In the genomic region with DNA sequence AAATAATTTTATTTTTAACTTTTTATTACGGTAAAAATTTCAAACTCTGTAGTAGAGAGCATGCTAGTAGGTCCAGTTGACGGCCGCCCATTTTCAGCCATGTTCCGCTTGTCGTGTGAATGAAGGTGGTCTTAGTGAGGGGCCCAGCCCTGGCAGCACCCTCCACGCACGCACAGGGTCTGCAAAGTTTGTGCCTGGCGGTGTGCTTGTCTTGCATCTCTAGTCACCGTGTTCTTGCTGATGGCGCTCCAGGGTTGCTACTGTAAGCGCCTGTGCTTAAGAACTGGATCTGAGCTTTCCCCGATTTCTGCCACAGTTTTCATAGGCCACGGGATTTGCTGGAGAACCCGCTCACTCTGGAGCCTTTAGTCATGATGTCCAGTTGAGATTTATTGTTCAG, we compare ENCODE assay signal across 33 cellular contexts. TPM values are rescaled to one million over a fixed set of nuclear protein-coding genes. Genes with fewer than 3 reads are reported as not detected.
DNase-seq lines count a peak whose midpoint lies in the region; ATAC-seq, FAIRE-seq and TF ChIP-seq lines count a peak whose summit lies in the region.
"Had no signal": no experiment of that assay in that cellular context is flagged by ENCODE, and none has a peak within 500 bp of the region (broad histone marks: within the 10 kb centered on the region; RNA-seq: fewer than 3 reads in every experiment).

No MANE protein-coding gene starts in this region.

- intact Hi-C loops in right lobe of liver (cut with DNase I) = no loop called here
- intact Hi-C loops in HepG2 (cut with micrococcal nuclease; ENCODE audit: unreplicated experiment) = no loop called here
- intact Hi-C loops in sigmoid colon (cut with DNase I) = no loop called here

- H3K4me3 ChIP-seq in right lobe of liver = no peak overlapping the region
- no peak overlapping the region for H3K4me3 ChIP-seq in HepG2 (replicated peaks in 1 of 3; ENCODE audit: insufficient read depth in 1 of 3, low read depth in 2 of 3, low read length in 3 of 3)
- no peak overlapping the region for H3K4me3 ChIP-seq in sigmoid colon
- H3K4me3 ChIP-seq: A549, GM12878, K562, SJCRH30 had no signal

- no peak for ATAC-seq in right lobe of liver
- ATAC-seq in HepG2 = no peak
- ATAC-seq in left lobe of liver = no peak
- no peak for ATAC-seq in HG03045 (IDR thresholded peaks at IDR 0.05; ENCODE audit: unreplicated experiment)
- ATAC-seq: A549, GM12878, K562, PC-3, Right ventricle myocardium inferior, SK-N-SH treated with all-trans-retinoic acid at 6 μM for 48 hours had no signal

- H4K20me1 ChIP-seq in HepG2 (ENCODE audit: insufficient read depth, low read length) = no peaks in the 10 kb centered on the region

- DNase-seq in right lobe of liver (peak in 2 of 3 donors; percentile 28 to 31), HepG2 (ENCODE audit: low spot score) (no peak), left lobe of liver (ENCODE audit: low spot score) (peak; percentile 30), sigmoid colon (peak; percentile 39), DMS53 (lab: John Stamatoyannopoulos, UW) (no peak), NCI-H524 treated with DMSO at 0.1 percent for 48 hours (lab: John Stamatoyannopoulos, UW) (no peak)
- DNase-seq: C1 segment of cervical spinal cord; Caco-2; CD4-positive, alpha-beta memory T cell; DMS79; EL; GDM1; GOT3; HCEC 1CT; MV-4-11; NCI-H1105; NCI-H1436 treated with DMSO at 0.1 percent for 48 hours; NCI-H187 treated with DMSO at 0.1 percent for 48 hours; NCI-H2107; NCI-H526; NCI-H82; NK-92 treated with Interleukin-12 subunit alpha and Interleukin-12 subunit beta, amount 100 ng/mL, for 24 hours; PC-3; SJCRH30 had no signal

- FAIRE-seq in HepG2 (lab: Jason Lieb, UNC) = no peak
- FAIRE-seq: A549, GM12878, K562 had no signal

- no peaks in the 10 kb centered on the region for H3K9me3 ChIP-seq in right lobe of liver
- H3K9me3 ChIP-seq in HepG2 (ENCODE audit: low read length) = no peaks in the 10 kb centered on the region
- H3K9me3 ChIP-seq in sigmoid colon = no peaks in the 10 kb centered on the region
- H3K9me3 ChIP-seq: A549, Caco-2, SJCRH30 had no signal

- CTCF ChIA-PET in HepG2 (lab: Yijun Ruan, JAX; ENCODE audit: low intra/inter-chr PET ratio, low total read pairs) = no interaction called here

- TF ChIP-seq POLR2A in right lobe of liver (IDR thresholded peaks at IDR 0.05) (no peak), HepG2 (IDR thresholded peaks at IDR 0.05; ENCODE audit: insufficient read depth in 1 of 2, low read depth in 2 of 2, low read length in 2 of 2) (no peak), sigmoid colon (IDR thresholded peaks at IDR 0.05) (no peak)

- no peak overlapping the region for H2AFZ ChIP-seq in HepG2 (ENCODE audit: low read length)

- in situ Hi-C loops in HepG2 (cut with HindIII; ENCODE audit: extremely low pct_ligation_motif_present, low pct_unique_long_range_greater_than_20kb) = no loop called here

- 98% methylated on average over 8 of the region's 14 CpGs for WGBS in right lobe of liver (ENCODE audit: insufficient coverage, low coverage, low lambda C conversion rate, missing lambda C conversion rate)
- WGBS in HepG2 (ENCODE audit: low lambda C conversion rate) = 95% methylated on average over 14 of the region's 14 CpGs
- 97 to 98% methylated on average over 14 of the region's 14 CpGs for WGBS in sigmoid colon, 2 donors

- no TSS peak for BruUV-seq in HepG2 (replicated peaks; lab: Mats Ljungman, UMichigan)

- H3K27ac ChIP-seq in right lobe of liver (peak overlapping the region in 2 of 3 donors; percentile 37 to 47), HepG2 (ENCODE audit: extremely low read length, insufficient read depth, low read length) (no peak overlapping the region), sigmoid colon (no peak overlapping the region)
- H3K27ac ChIP-seq: A549, SJCRH30 had no signal

- H3K79me2 ChIP-seq in HepG2 (ENCODE audit: insufficient read depth, low read length) = peaks cover 2% of the 10 kb centered on the region

- no peak overlapping the region for H3K9ac ChIP-seq in HepG2 (ENCODE audit: insufficient read depth, low read depth, low read length)

- POLR2A ChIA-PET in HepG2 (lab: Yijun Ruan, JAX) = no interaction called here

- TF ChIP-seq CTCF in right lobe of liver (IDR thresholded peaks at IDR 0.05) (no peak), HepG2 (CRISPR knock-in tag; IDR thresholded peaks at IDR 0.05) (no peak), sigmoid colon (IDR thresholded peaks at IDR 0.05) (no peak)

- H3K4me2 ChIP-seq in HepG2 (ENCODE audit: low read depth, low read length) = no peak overlapping the region
- H3K4me2 ChIP-seq: A549 had no signal

- H3K4me1 ChIP-seq in right lobe of liver = peaks cover 0 to 16% (median 3%) of the 10 kb centered on the region in 4 donors
- H3K4me1 ChIP-seq in HepG2 (ENCODE audit: insufficient read depth, low read length) = no peaks in the 10 kb centered on the region
- no peaks in the 10 kb centered on the region for H3K4me1 ChIP-seq in sigmoid colon
- H3K4me1 ChIP-seq: A549, Caco-2, SJCRH30 had no signal

- TF ChIP-seq EP300 in HepG2 (IDR thresholded peaks at IDR 0.05; ENCODE audit: low read depth in 2 of 2, low read length in 2 of 2) (no peak), HepG2 (CRISPR knock-in tag; IDR thresholded peaks at IDR 0.05; ENCODE audit: borderline replicate concordance) (no peak), sigmoid colon (IDR thresholded peaks at IDR 0.05) (no peak)

- H3K36me3 ChIP-seq in right lobe of liver = no peaks in the 10 kb centered on the region
- no peaks in the 10 kb centered on the region for H3K36me3 ChIP-seq in HepG2 (replicated peaks in 1 of 2; ENCODE audit: control insufficient read depth in 1 of 2, insufficient read depth in 2 of 2, low read length in 2 of 2)
- H3K36me3 ChIP-seq in sigmoid colon = peaks cover 0 to 3% (median 0%) of the 10 kb centered on the region in 4 donors
- H3K36me3 ChIP-seq: SJCRH30 had no signal

- H3K27me3 ChIP-seq in right lobe of liver = no peaks in the 10 kb centered on the region
- H3K27me3 ChIP-seq in HepG2 (ENCODE audit: control insufficient read depth in 1 of 2, insufficient read depth in 2 of 2, low read length in 2 of 2) = no peaks in the 10 kb centered on the region; a peak in 1 of 5 replicates
- no peaks in the 10 kb centered on the region for H3K27me3 ChIP-seq in sigmoid colon
- H3K27me3 ChIP-seq: SJCRH30 had no signal

- no peak for TF ChIP-seq RAD21 in HepG2 (CRISPR knock-in tag; IDR thresholded peaks at IDR 0.05)

TF ChIP-seq in HepG2, 621 proteins besides CTCF, POLR2A, EP300 and RAD21:
- TF ChIP-seq ZNF772 (CRISPR knock-in tag; IDR thresholded peaks at IDR 0.05) = no peak
- no peak for TF ChIP-seq ZNF83 (CRISPR knock-in tag; IDR thresholded peaks at IDR 0.05; ENCODE audit: borderline replicate concordance)
- no peak for TF ChIP-seq RBM39 (IDR thresholded peaks at IDR 0.05; ENCODE audit: low read depth, low read length, poor library complexity, severe bottlenecking)
- no peak for TF ChIP-seq ZMYM2 (CRISPR knock-in tag; IDR thresholded peaks at IDR 0.05)

RNA-seq across cellular contexts. Expression of a gene that starts 28.9 kb away (rescaled TPM):
- total RNA-seq in right lobe of liver (10 to 100 TPM; 10.6 to 66.4 (median 18.7) TPM), HepG2 (2016; rRNA removed; fragmentation: Illumina TruSeq; extraction: Trizol) (10.4 and 13.6 TPM in 2 replicates), left lobe of liver (41.9 TPM), sigmoid colon (10 to 100 TPM; 17.2 to 28.2 (median 18.2) TPM)
- total RNA-seq in HepG2 (2016; cell fraction: cytosol; rRNA removed; fragmentation: Illumina TruSeq; extraction: Trizol; ENCODE audit: low read depth) = 6.1 and 8.9 TPM in 2 replicates
- total RNA-seq in HepG2 (2016; cell fraction: insoluble cytoplasmic fraction; rRNA removed; fragmentation: Illumina TruSeq; extraction: Trizol) = 12.4 and 15.9 TPM in 2 replicates
- 11.2 and 12.8 TPM in 2 replicates for total RNA-seq in HepG2 (2016; cell fraction: membrane; rRNA removed; fragmentation: Illumina TruSeq; extraction: Trizol)
- total RNA-seq in HepG2 (2016; cell fraction: nucleus; rRNA removed; fragmentation: Illumina TruSeq; extraction: Trizol) = 18.3 and 32.5 TPM in 2 replicates
- polyA plus RNA-seq in HepG2 (2011; rRNA removed) (11.8 and 20.9 TPM in 2 replicates), sigmoid colon (10 to 100 TPM in 1 of 3 donors, 1 to 10 TPM in 2; 1.2 to 12.2 (median 2.5) TPM)
- polyA plus RNA-seq in HepG2 (2011; cell fraction: cytosol; rRNA removed) = 7.9 and 14.0 TPM in 2 replicates
- polyA plus RNA-seq in HepG2 (2011; cell fraction: nucleus; rRNA removed) = 35.4 and 60.5 TPM in 2 replicates
- 7.9 and 15.6 TPM in 2 replicates for polyA plus RNA-seq in HepG2 (2012)
- polyA plus RNA-seq in HepG2 (2016; cell fraction: cytosol; fragmentation: Illumina TruSeq; extraction: Trizol; ENCODE audit: low read depth) = 9.0 and 9.7 TPM in 2 replicates
- 12.7 and 13.9 TPM in 2 replicates for polyA plus RNA-seq in HepG2 (2016; cell fraction: insoluble cytoplasmic fraction; fragmentation: Illumina TruSeq; extraction: Trizol; ENCODE audit: low read depth)
- polyA plus RNA-seq in HepG2 (2016; cell fraction: membrane; fragmentation: Illumina TruSeq; extraction: Trizol; ENCODE audit: low read depth) = 12.9 and 14.9 TPM in 2 replicates
- 20.5 and 30.2 TPM in 2 replicates for polyA plus RNA-seq in HepG2 (2016; cell fraction: nucleus; fragmentation: Illumina TruSeq; extraction: Trizol; ENCODE audit: insufficient read depth, low read depth)
- 0.19 and 17.1 TPM in 2 replicates for polyA minus RNA-seq in HepG2 (2011; rRNA and poly(A)+ RNA removed; ENCODE audit: low replicate concordance)
- polyA minus RNA-seq in HepG2 (2011; cell fraction: cytosol; rRNA and poly(A)+ RNA removed) = 5.8 and 10.2 TPM in 2 replicates
- 34.9 and 52.0 TPM in 2 replicates for polyA minus RNA-seq in HepG2 (2011; cell fraction: nucleus; rRNA and poly(A)+ RNA removed)
- total RNA-seq: HT1080, K562, LHCN-M2, MCF 10A, PC-3 had no signal

Comparison
In these comparisons a context has a peak if more than half of its experiments do, and no peak if none do; other contexts are left out.
1. DNase-seq: peak in right lobe of liver (2 of 3), left lobe of liver (single experiment) and sigmoid colon (single experiment); none in HepG2 (single experiment), DMS53 (single experiment) and NCI-H524 treated with DMSO at 0.1 percent for 48 hours (single experiment).
2. H3K27ac ChIP-seq: peak in right lobe of liver (2 of 3); none in HepG2 (single experiment) and sigmoid colon (0 of 4).